ENCODE assay signal across 8 cellular contexts in the genomic region with DNA sequence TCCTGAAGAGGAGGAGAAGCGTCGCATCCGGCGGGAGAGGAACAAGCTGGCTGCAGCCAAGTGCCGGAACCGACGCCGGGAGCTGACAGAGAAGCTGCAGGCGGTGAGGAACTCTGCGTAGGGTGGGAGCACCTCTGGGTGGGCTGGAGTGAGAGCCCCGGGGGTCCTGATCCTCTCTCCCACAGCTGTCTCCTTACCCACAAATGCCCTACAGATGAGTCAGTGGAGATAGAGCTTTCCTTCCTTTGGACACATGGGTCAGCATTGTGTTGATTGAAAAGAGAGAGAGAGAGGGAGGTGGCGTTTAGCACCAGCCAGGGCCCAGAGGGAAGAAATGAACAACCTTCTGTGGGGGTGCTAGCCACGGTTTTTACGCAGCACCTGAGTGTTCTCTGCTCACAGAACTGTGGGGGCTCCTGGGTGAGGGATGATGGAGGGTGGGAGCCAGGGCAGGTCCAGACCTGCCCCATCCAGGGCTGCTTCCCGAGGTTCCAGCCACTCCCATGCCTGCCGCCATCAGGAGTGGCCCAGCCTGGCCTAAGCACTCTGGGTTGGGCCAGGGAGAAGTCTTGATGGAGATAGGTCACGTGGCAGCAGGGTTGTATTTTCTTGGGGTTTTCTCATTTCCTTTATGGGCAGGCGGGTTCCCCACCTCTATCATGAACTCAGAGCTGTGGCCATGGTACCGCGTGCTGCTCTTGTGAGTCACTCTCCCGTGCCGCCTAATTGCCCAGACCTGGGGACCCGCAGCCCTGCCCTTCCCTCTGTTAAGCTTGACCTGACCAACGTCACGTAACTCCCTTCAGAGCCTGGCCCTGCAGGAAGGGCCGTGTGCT. TPM values are rescaled to one million over a fixed set of nuclear protein-coding genes. Genes with fewer than 3 reads are reported as not detected.
DNase-seq lines count a peak whose midpoint lies in the region; ATAC-seq and TF ChIP-seq lines count a peak whose summit lies in the region.

No MANE protein-coding gene starts in this region.

- ATAC-seq in HG03196 (IDR thresholded peaks at IDR 0.05; ENCODE audit: unreplicated experiment), result no peak

- peaks cover 98 to 100% (median 98%) of the 10 kb centered on the region in 3 donors for H3K36me3 ChIP-seq in esophagus squamous epithelium

- no peak overlapping the region for H3K4me3 ChIP-seq in esophagus squamous epithelium

- no peak overlapping the region for H3K27ac Mint-ChIP-seq in type B pancreatic cell

- H3K9me3 Mint-ChIP-seq in type B pancreatic cell, result no peaks in the 10 kb centered on the region

- peak in 1 of 4 donors; percentile 21 for TF ChIP-seq POLR2A in esophagus squamous epithelium (IDR thresholded peaks at IDR 0.05)

- DNase-seq in HPDE6-E6E7 (ENCODE audit: extremely low spot score) (peak; percentile 80), esophagus squamous epithelium (lab: John Stamatoyannopoulos, UW) (no peak), NCI-H187 treated with DMSO at 0.1 percent for 48 hours (lab: John Stamatoyannopoulos, UW) (no peak), type B pancreatic cell (ENCODE audit: extremely low spot score, unreplicated experiment) (no peak), DMS 273 (lab: John Stamatoyannopoulos, UW; ENCODE audit: unreplicated experiment) (no peak)
- DNase-seq in activated CD8-positive, alpha-beta memory T cell treated with anti-CD3 and anti-CD28 coated beads for 24 hours, result peak; percentile 81
- DNase-seq in stimulated activated CD4-positive, alpha-beta T cell treated with anti-CD3 and anti-CD28 coated beads, Interleukin-4, amount 100 ng/mL, for 24 hours, result peak; percentile 64

- H3K9me3 ChIP-seq in esophagus squamous epithelium, result no peaks in the 10 kb centered on the region

- no peaks in the 10 kb centered on the region for H3K27me3 ChIP-seq in esophagus squamous epithelium

- intact Hi-C loops in esophagus squamous epithelium (cut with DNase I), result loop anchor here (10.0 kb wide), 1 partner anchor 654 kb away; no protein-coding TSS in a partner anchor

- H3K4me1 ChIP-seq in esophagus squamous epithelium, result peaks cover 86 to 100% (median 88%) of the 10 kb centered on the region in 3 donors

- 44 to 73% methylated on average over 6 to 16 of the region's 26 CpGs for WGBS in esophagus squamous epithelium, 2 donors

- no peak overlapping the region for H3K4me3 Mint-ChIP-seq in type B pancreatic cell

- H3K27me3 Mint-ChIP-seq in type B pancreatic cell, result no peaks in the 10 kb centered on the region

- TF ChIP-seq CTCF in esophagus squamous epithelium (IDR thresholded peaks at IDR 0.05) (no peak), type B pancreatic cell (conservative IDR thresholded peaks at IDR 0.05) (no peak)

- H3K27ac ChIP-seq in esophagus squamous epithelium, result peak overlapping the region; percentile 68 to 84 (median 80)

- peaks cover 11% of the 10 kb centered on the region for H3K36me3 Mint-ChIP-seq in type B pancreatic cell

- no peaks in the 10 kb centered on the region for H3K4me1 Mint-ChIP-seq in type B pancreatic cell (ENCODE audit: unreplicated experiment)

RNA-seq across cellular contexts. Expression of gene FOSL2, which starts 16.3 kb away (rescaled TPM):
- total RNA-seq in esophagus squamous epithelium (100 to 1,000 TPM; 100 to 234 (median 144) TPM), type B pancreatic cell (ENCODE audit: low replicate concordance) (42.1 and 100 TPM in 2 replicates)

Comparison
In these comparisons a context has a peak if more than half of its experiments do, and no peak if none do; other contexts are left out.
1. DNase-seq: peak in HPDE6-E6E7 (single experiment), activated CD8-positive, alpha-beta memory T cell treated with anti-CD3 and anti-CD28 coated beads for 24 hours (single experiment) and stimulated activated CD4-positive, alpha-beta T cell treated with anti-CD3 and anti-CD28 coated beads, Interleukin-4, amount 100 ng/mL, for 24 hours (single experiment); none in esophagus squamous epithelium (single experiment), NCI-H187 treated with DMSO at 0.1 percent for 48 hours (single experiment), type B pancreatic cell (single experiment) and DMS 273 (single experiment).